Comparison of ENCODE assay signal across 2 cellular contexts in genomic region chr16:31099860-31100638, GRCh38.
TF ChIP-seq lines count a peak whose summit lies in the region.

No MANE protein-coding gene starts in this region.

TF ChIP-seq in HCT116, 20 proteins besides CTCF, POLR2A, EP300 and RAD21:
- TF ChIP-seq CBX3 (IDR thresholded peaks at IDR 0.05; ENCODE audit: low read depth) (0 out of 2 replicates have a peak, but pooled peaks have one; percentile 24), FOSL1 (IDR thresholded peaks at IDR 0.05; ENCODE audit: low read depth) (no peak), YY1 (IDR thresholded peaks at IDR 0.05; ENCODE audit: extremely low read depth, insufficient replicate concordance, low read depth, low read length) (peak; percentile 59)

TF ChIP-seq in K562, 482 proteins besides CTCF, POLR2A, EP300 and RAD21 (continues in another document):
- no peak for TF ChIP-seq GMEB1 (CRISPR knock-in tag; IDR thresholded peaks at IDR 0.05)
- TF ChIP-seq ZNF79 (CRISPR knock-in tag; IDR thresholded peaks at IDR 0.05; ENCODE audit: low read depth) = no peak
- TF ChIP-seq ZNF354B (CRISPR knock-in tag; IDR thresholded peaks at IDR 0.05) = no peak
- TF ChIP-seq POLR2AphosphoS5 (IDR thresholded peaks at IDR 0.05; ENCODE audit: control insufficient read depth, insufficient read depth, low read depth, low read length) = no peak
- no peak for TF ChIP-seq TFAM (CRISPR knock-in tag; conservative IDR thresholded peaks at IDR 0.05)
- 0 out of 4 replicates have a peak, but pooled peaks of 1 of the 2 experiments have one; percentile 24 for TF ChIP-seq TBL1XR1 (IDR thresholded peaks at IDR 0.05; ENCODE audit: low read length in 2 of 2)
- no peak for TF ChIP-seq RNF219 (CRISPR knock-in tag; IDR thresholded peaks at IDR 0.05)
- no peak for TF ChIP-seq E4F1 (CRISPR knock-in tag; IDR thresholded peaks at IDR 0.05; ENCODE audit: borderline replicate concordance)
- TF ChIP-seq GATA2 (CRISPR knock-in tag; IDR thresholded peaks at IDR 0.05) = no peak
- peak; percentile 95 for TF ChIP-seq NFIC (IDR thresholded peaks at IDR 0.05)
- no peak for TF ChIP-seq CBFA2T2 (conservative IDR thresholded peaks at IDR 0.05)
- TF ChIP-seq RCOR1 (IDR thresholded peaks at IDR 0.05; ENCODE audit: borderline replicate concordance in 1 of 2, low read depth in 2 of 2, low read length in 2 of 2) = peak in 1 of 2 experiments; percentile 18; a peak in 1 of 4 replicates
- no peak for TF ChIP-seq ZNF764 (CRISPR knock-in tag; IDR thresholded peaks at IDR 0.05; ENCODE audit: low read depth)
- 0 out of 2 replicates have a peak, but pooled peaks have one; percentile 7 for TF ChIP-seq MAFK (IDR thresholded peaks at IDR 0.05; ENCODE audit: low read length)
- no peak for TF ChIP-seq SRSF9 (IDR thresholded peaks at IDR 0.05; ENCODE audit: borderline replicate concordance, low read depth, low read length)
- TF ChIP-seq BRF1 (IDR thresholded peaks at IDR 0.05; ENCODE audit: borderline replicate concordance, extremely low read depth, insufficient read length) = no peak
- no peak for TF ChIP-seq BACH1 (tag; IDR thresholded peaks at IDR 0.05)
- TF ChIP-seq KLF13 (tag; IDR thresholded peaks at IDR 0.05; ENCODE audit: borderline replicate concordance, low read depth) = no peak
- TF ChIP-seq ETV5 (CRISPR knock-in tag; IDR thresholded peaks at IDR 0.05; ENCODE audit: low read depth) = no peak
- TF ChIP-seq RBM22 (IDR thresholded peaks at IDR 0.05; ENCODE audit: low read depth, low read length, poor library complexity, severe bottlenecking) = no peak
- TF ChIP-seq E2F3 (CRISPR knock-in tag; IDR thresholded peaks at IDR 0.05) = no peak
- TF ChIP-seq NFIX (CRISPR knock-in tag; IDR thresholded peaks at IDR 0.05; ENCODE audit: low read depth) = no peak
- no peak for TF ChIP-seq ZNF511 (CRISPR knock-in tag; IDR thresholded peaks at IDR 0.05)
- no peak for TF ChIP-seq ZNF707 (CRISPR knock-in tag; conservative IDR thresholded peaks at IDR 0.05)
- TF ChIP-seq MCM5 (IDR thresholded peaks at IDR 0.05; ENCODE audit: low read depth) = no peak
- TF ChIP-seq NR2C2 (CRISPR knock-in tag; IDR thresholded peaks at IDR 0.05) = no peak
- no peak for TF ChIP-seq NR2C2 (tag; IDR thresholded peaks at IDR 0.05)
- TF ChIP-seq DPF2 (IDR thresholded peaks at IDR 0.05) = peak; percentile 54
- no peak for TF ChIP-seq ELF4 (CRISPR knock-in tag; IDR thresholded peaks at IDR 0.05)
- no peak for TF ChIP-seq MEF2D (tag; conservative IDR thresholded peaks at IDR 0.05; ENCODE audit: low read depth)
- no peak for TF ChIP-seq ZNF639 (CRISPR knock-in tag; conservative IDR thresholded peaks at IDR 0.05 in 1 of 2, IDR thresholded peaks at IDR 0.05 in 1 of 2)
- TF ChIP-seq ZNF592 (IDR thresholded peaks at IDR 0.05) = peak; percentile 85
- no peak for TF ChIP-seq ARHGAP35 (IDR thresholded peaks at IDR 0.05; ENCODE audit: partially characterized antibody)
- TF ChIP-seq ZNF280A (IDR thresholded peaks at IDR 0.05; ENCODE audit: low read depth, partially characterized antibody) = no peak
- no peak for TF ChIP-seq ZNF165 (CRISPR knock-in tag; IDR thresholded peaks at IDR 0.05; ENCODE audit: borderline replicate concordance)
- TF ChIP-seq TAF15 (IDR thresholded peaks at IDR 0.05; ENCODE audit: low read depth, low read length) = no peak
- TF ChIP-seq NCOR1 (IDR thresholded peaks at IDR 0.05) = peak; percentile 73
- peak; percentile 89 for TF ChIP-seq EGR1 (conservative IDR thresholded peaks at IDR 0.05)
- peak; percentile 70 for TF ChIP-seq SMAD4 (CRISPR knock-in tag; conservative IDR thresholded peaks at IDR 0.05)
- TF ChIP-seq SMARCA5 (IDR thresholded peaks at IDR 0.05) = no peak
- TF ChIP-seq ZNF311 (CRISPR knock-in tag; IDR thresholded peaks at IDR 0.05) = no peak
- TF ChIP-seq SREBF1 (IDR thresholded peaks at IDR 0.05; ENCODE audit: borderline replicate concordance, low read depth, low read length) = no peak
- no peak for TF ChIP-seq THAP12 (CRISPR knock-in tag; IDR thresholded peaks at IDR 0.05)
- no peak for TF ChIP-seq RFX1 (IDR thresholded peaks at IDR 0.05)
